ENCODE assay signal across 10 cellular contexts in genomic region chr3:129087138-129087702, GRCh38. TPM values are rescaled to one million over a fixed set of nuclear protein-coding genes. Genes with fewer than 3 reads are reported as not detected.
DNase-seq lines count a peak whose midpoint lies in the region; ATAC-seq and TF ChIP-seq lines count a peak whose summit lies in the region.
"Had no signal": no experiment of that assay in that cellular context is flagged by ENCODE, and none has a peak within 500 bp of the region (broad histone marks: within the 10 kb centered on the region; RNA-seq: fewer than 3 reads in every experiment).

No MANE protein-coding gene starts in this region.

- H3K27ac ChIP-seq in upper lobe of right lung, result peak overlapping the region; percentile 85
- H3K27ac ChIP-seq: neural progenitor cell had no signal

- ATAC-seq in upper lobe of right lung, result no peak

- in situ Hi-C loops in astrocyte of the spinal cord (cut with HindIII; ENCODE audit: low sequenced_read_pairs), result no loop called here

- H3K36me3 ChIP-seq in upper lobe of right lung, result peaks cover 12% of the 10 kb centered on the region
- H3K36me3 ChIP-seq: neural progenitor cell had no signal

- no peaks in the 10 kb centered on the region for H3K4me1 Mint-ChIP-seq in mesothelial cell of epicardium

- H3K4me3 ChIP-seq in astrocyte of the spinal cord (ENCODE audit: low read depth, low read length) (no peak overlapping the region), fibroblast of mammary gland (ENCODE audit: control insufficient read depth, low read depth, low read length) (no peak overlapping the region), upper lobe of right lung (no peak overlapping the region)
- H3K4me3 ChIP-seq: neural progenitor cell had no signal

- TF ChIP-seq CTCF in astrocyte of the spinal cord (IDR thresholded peaks at IDR 0.05; ENCODE audit: low read depth, low read length), result no peak
- no peak for TF ChIP-seq CTCF in fibroblast of mammary gland (conservative IDR thresholded peaks at IDR 0.05; ENCODE audit: control insufficient read depth, insufficient read depth, low read depth, low read length)
- TF ChIP-seq CTCF in mesothelial cell of epicardium (IDR thresholded peaks at IDR 0.05; ENCODE audit: unreplicated experiment), result no peak
- no peak for TF ChIP-seq CTCF in upper lobe of right lung (IDR thresholded peaks at IDR 0.05)

- H3K9me3 Mint-ChIP-seq in mesothelial cell of epicardium, result no peaks in the 10 kb centered on the region
- H3K9me3 Mint-ChIP-seq: neural progenitor cell had no signal

- no peaks in the 10 kb centered on the region for H3K9me3 ChIP-seq in upper lobe of right lung

- H3K4me1 ChIP-seq in upper lobe of right lung, result peaks cover 8% of the 10 kb centered on the region
- H3K4me1 ChIP-seq: neural progenitor cell had no signal

- peaks cover 2% of the 10 kb centered on the region for H3K36me3 Mint-ChIP-seq in mesothelial cell of epicardium

- H3K27me3 Mint-ChIP-seq in mesothelial cell of epicardium (ENCODE audit: low read depth), result no peaks in the 10 kb centered on the region

- H3K27ac Mint-ChIP-seq in mesothelial cell of epicardium, result peak overlapping the region; percentile 21

- H3K27me3 ChIP-seq in upper lobe of right lung, result no peaks in the 10 kb centered on the region
- H3K27me3 ChIP-seq: neural progenitor cell had no signal

- peak; percentile 12 for DNase-seq in astrocyte of the spinal cord (ENCODE audit: low read depth, low spot score)
- DNase-seq in fibroblast of mammary gland (ENCODE audit: low read depth), result peak; percentile 11
- no peak for DNase-seq in mesothelial cell of epicardium (ENCODE audit: low spot score in 2 of 2, unreplicated experiment in 2 of 2)
- DNase-seq in upper lobe of right lung, result no peak
- no peak for DNase-seq in GM19238 (ENCODE audit: insufficient read length, low spot score)
- no peak for DNase-seq in NCI-H510A treated with DMSO at 0.1 percent for 48 hours (lab: John Stamatoyannopoulos, UW)
- DNase-seq in NCI-H187 treated with DMSO at 0.1 percent for 48 hours (lab: John Stamatoyannopoulos, UW), result no peak
- DNase-seq: DMS79 treated with DMSO at 0.1 percent for 48 hours had no signal

- H3K4me3 Mint-ChIP-seq in mesothelial cell of epicardium, result no peak overlapping the region
- H3K4me3 Mint-ChIP-seq: neural progenitor cell had no signal

- intact Hi-C loops in upper lobe of right lung (cut with DNase I), result no loop called here

RNA-seq across cellular contexts. Expression of gene GP9, which starts 26.6 kb away (rescaled TPM):
- total RNA-seq in mesothelial cell of epicardium (not detected in 3 replicates), upper lobe of right lung (1.2 TPM)
- total RNA-seq: T-helper 1 cell treated with Interleukin-12 subunit alpha and Interleukin-12 subunit beta and Interleukin-4 antibody, amounts not matched to agents 30 ng/mL and 1 ng/mL, for 36 hours had no signal

RNA-seq across cellular contexts. Expression of gene RAB43, which starts 34.4 kb away (rescaled TPM):
- 20.8 to 28.1 TPM (median 24.7 TPM) in 3 replicates for total RNA-seq in mesothelial cell of epicardium
- total RNA-seq in upper lobe of right lung, result 38.9 TPM

Comparison
In these comparisons a context has a peak if more than half of its experiments do, and no peak if none do; other contexts are left out.
1. DNase-seq: peak in astrocyte of the spinal cord (single experiment) and fibroblast of mammary gland (single experiment); none in mesothelial cell of epicardium (0 of 2), upper lobe of right lung (single experiment), GM19238 (single experiment), NCI-H510A treated with DMSO at 0.1 percent for 48 hours (single experiment) and NCI-H187 treated with DMSO at 0.1 percent for 48 hours (single experiment).